1 cellular context compared by ENCODE assay signal in genomic region chr15:55290361-55291057, GRCh38.
TF ChIP-seq lines count a peak whose summit lies in the region.

No MANE protein-coding gene starts in this region.

TF ChIP-seq in HepG2, 621 proteins besides CTCF, POLR2A, EP300 and RAD21 (continued from another document and continues in another):
- TF ChIP-seq, protein P1, sequence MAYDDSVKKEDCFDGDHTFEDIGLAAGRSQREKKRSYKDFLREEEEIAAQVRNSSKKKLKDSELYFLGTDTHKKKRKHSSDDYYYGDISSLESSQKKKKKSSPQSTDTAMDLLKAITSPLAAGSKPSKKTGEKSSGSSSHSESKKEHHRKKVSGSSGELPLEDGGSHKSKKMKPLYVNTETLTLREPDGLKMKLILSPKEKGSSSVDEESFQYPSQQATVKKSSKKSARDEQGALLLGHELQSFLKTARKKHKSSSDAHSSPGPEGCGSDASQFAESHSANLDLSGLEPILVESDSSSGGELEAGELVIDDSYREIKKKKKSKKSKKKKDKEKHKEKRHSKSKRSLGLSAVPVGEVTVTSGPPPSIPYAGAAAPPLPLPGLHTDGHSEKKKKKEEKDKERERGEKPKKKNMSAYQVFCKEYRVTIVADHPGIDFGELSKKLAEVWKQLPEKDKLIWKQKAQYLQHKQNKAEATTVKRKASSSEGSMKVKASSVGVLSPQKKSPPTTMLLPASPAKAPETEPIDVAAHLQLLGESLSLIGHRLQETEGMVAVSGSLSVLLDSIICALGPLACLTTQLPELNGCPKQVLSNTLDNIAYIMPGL (CRISPR knock-in tag; IDR thresholded peaks at IDR 0.05; ENCODE audit: borderline replicate concordance in 1 of 2, low read depth in 1 of 2), result 0 out of 4 replicates have a peak, but pooled peaks of 1 of the 2 experiments have one; percentile 56
- TF ChIP-seq, protein P2, sequence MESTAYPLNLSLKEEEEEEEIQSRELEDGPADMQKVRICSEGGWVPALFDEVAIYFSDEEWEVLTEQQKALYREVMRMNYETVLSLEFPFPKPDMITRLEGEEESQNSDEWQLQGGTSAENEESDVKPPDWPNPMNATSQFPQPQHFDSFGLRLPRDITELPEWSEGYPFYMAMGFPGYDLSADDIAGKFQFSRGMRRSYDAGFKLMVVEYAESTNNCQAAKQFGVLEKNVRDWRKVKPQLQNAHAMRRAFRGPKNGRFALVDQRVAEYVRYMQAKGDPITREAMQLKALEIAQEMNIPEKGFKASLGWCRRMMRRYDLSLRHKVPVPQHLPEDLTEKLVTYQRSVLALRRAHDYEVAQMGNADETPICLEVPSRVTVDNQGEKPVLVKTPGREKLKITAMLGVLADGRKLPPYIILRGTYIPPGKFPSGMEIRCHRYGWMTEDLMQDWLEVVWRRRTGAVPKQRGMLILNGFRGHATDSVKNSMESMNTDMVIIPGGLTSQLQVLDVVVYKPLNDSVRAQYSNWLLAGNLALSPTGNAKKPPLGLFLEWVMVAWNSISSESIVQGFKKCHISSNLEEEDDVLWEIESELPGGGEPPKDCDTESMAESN (CRISPR knock-in tag; conservative IDR thresholded peaks at IDR 0.05), result 0 out of 2 replicates have a peak, but pooled peaks have one; percentile 9
- no peak for TF ChIP-seq MAFF (IDR thresholded peaks at IDR 0.05; ENCODE audit: low read depth, low read length)
- no peak for TF ChIP-seq BRD4 (CRISPR knock-in tag; IDR thresholded peaks at IDR 0.05)
- TF ChIP-seq, protein P3, sequence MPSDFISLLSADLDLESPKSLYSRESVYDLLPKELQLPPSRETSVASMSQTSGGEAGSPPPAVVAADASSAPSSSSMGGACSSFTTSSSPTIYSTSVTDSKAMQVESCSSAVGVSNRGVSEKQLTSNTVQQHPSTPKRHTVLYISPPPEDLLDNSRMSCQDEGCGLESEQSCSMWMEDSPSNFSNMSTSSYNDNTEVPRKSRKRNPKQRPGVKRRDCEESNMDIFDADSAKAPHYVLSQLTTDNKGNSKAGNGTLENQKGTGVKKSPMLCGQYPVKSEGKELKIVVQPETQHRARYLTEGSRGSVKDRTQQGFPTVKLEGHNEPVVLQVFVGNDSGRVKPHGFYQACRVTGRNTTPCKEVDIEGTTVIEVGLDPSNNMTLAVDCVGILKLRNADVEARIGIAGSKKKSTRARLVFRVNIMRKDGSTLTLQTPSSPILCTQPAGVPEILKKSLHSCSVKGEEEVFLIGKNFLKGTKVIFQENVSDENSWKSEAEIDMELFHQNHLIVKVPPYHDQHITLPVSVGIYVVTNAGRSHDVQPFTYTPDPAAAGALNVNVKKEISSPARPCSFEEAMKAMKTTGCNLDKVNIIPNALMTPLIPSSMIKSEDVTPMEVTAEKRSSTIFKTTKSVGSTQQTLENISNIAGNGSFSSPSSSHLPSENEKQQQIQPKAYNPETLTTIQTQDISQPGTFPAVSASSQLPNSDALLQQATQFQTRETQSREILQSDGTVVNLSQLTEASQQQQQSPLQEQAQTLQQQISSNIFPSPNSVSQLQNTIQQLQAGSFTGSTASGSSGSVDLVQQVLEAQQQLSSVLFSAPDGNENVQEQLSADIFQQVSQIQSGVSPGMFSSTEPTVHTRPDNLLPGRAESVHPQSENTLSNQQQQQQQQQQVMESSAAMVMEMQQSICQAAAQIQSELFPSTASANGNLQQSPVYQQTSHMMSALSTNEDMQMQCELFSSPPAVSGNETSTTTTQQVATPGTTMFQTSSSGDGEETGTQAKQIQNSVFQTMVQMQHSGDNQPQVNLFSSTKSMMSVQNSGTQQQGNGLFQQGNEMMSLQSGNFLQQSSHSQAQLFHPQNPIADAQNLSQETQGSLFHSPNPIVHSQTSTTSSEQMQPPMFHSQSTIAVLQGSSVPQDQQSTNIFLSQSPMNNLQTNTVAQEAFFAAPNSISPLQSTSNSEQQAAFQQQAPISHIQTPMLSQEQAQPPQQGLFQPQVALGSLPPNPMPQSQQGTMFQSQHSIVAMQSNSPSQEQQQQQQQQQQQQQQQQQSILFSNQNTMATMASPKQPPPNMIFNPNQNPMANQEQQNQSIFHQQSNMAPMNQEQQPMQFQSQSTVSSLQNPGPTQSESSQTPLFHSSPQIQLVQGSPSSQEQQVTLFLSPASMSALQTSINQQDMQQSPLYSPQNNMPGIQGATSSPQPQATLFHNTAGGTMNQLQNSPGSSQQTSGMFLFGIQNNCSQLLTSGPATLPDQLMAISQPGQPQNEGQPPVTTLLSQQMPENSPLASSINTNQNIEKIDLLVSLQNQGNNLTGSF (CRISPR knock-in tag; IDR thresholded peaks at IDR 0.05), result no peak
- no peak for TF ChIP-seq DZIP1 (CRISPR knock-in tag; IDR thresholded peaks at IDR 0.05)
- TF ChIP-seq ZNF615 (CRISPR knock-in tag; IDR thresholded peaks at IDR 0.05; ENCODE audit: borderline replicate concordance), result no peak
- no peak for TF ChIP-seq ZNF746 (CRISPR knock-in tag; IDR thresholded peaks at IDR 0.05)
- TF ChIP-seq, protein P4, sequence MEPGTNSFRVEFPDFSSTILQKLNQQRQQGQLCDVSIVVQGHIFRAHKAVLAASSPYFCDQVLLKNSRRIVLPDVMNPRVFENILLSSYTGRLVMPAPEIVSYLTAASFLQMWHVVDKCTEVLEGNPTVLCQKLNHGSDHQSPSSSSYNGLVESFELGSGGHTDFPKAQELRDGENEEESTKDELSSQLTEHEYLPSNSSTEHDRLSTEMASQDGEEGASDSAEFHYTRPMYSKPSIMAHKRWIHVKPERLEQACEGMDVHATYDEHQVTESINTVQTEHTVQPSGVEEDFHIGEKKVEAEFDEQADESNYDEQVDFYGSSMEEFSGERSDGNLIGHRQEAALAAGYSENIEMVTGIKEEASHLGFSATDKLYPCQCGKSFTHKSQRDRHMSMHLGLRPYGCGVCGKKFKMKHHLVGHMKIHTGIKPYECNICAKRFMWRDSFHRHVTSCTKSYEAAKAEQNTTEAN (CRISPR knock-in tag; conservative IDR thresholded peaks at IDR 0.05), result no peak
- no peak for TF ChIP-seq ZBTB1 (CRISPR knock-in tag; IDR thresholded peaks at IDR 0.05; ENCODE audit: borderline replicate concordance)
- no peak for TF ChIP-seq HOXA7 (CRISPR knock-in tag; IDR thresholded peaks at IDR 0.05)
- TF ChIP-seq HMGXB3 (CRISPR knock-in tag; IDR thresholded peaks at IDR 0.05; ENCODE audit: borderline replicate concordance), result no peak
- TF ChIP-seq HMGA1 (CRISPR knock-in tag; conservative IDR thresholded peaks at IDR 0.05), result no peak
- TF ChIP-seq JARID2 (CRISPR knock-in tag; IDR thresholded peaks at IDR 0.05; ENCODE audit: insufficient replicate concordance), result no peak
- TF ChIP-seq XRCC5 (optimal IDR thresholded peaks at IDR 0.05; ENCODE audit: low read length), result peak; percentile 72
- TF ChIP-seq HNF4A (CRISPR knock-in tag; IDR thresholded peaks at IDR 0.05), result no peak
- TF ChIP-seq HNRNPK (IDR thresholded peaks at IDR 0.05; ENCODE audit: low read depth, low read length, poor library complexity, severe bottlenecking), result no peak
- no peak for TF ChIP-seq ZNF597 (CRISPR knock-in tag; IDR thresholded peaks at IDR 0.05)
- 0 out of 2 replicates have a peak, but pooled peaks have one; percentile 43 for TF ChIP-seq ZNF552 (CRISPR knock-in tag; IDR thresholded peaks at IDR 0.05; ENCODE audit: borderline replicate concordance)
- no peak for TF ChIP-seq NR2F6 (IDR thresholded peaks at IDR 0.05)
- 0 out of 2 replicates have a peak, but pooled peaks have one; percentile 10 for TF ChIP-seq NR2F6 (CRISPR knock-in tag; IDR thresholded peaks at IDR 0.05)
- TF ChIP-seq HNRNPLL (IDR thresholded peaks at IDR 0.05; ENCODE audit: low read depth, low read length, poor library complexity, severe bottlenecking), result peak; percentile 42
- no peak for TF ChIP-seq MLXIP (CRISPR knock-in tag; IDR thresholded peaks at IDR 0.05; ENCODE audit: borderline replicate concordance)
- TF ChIP-seq ZNF20 (CRISPR knock-in tag; IDR thresholded peaks at IDR 0.05), result no peak
- peak; percentile 57; the same call in 1 of the 2 replicates for TF ChIP-seq ZFX (CRISPR knock-in tag; IDR thresholded peaks at IDR 0.05; ENCODE audit: low read depth)
- no peak for TF ChIP-seq EEA1 (CRISPR knock-in tag; IDR thresholded peaks at IDR 0.05; ENCODE audit: borderline replicate concordance)
- TF ChIP-seq FOXJ3 (CRISPR knock-in tag; IDR thresholded peaks at IDR 0.05; ENCODE audit: borderline replicate concordance), result no peak
- no peak for TF ChIP-seq ZNF766 (CRISPR knock-in tag; IDR thresholded peaks at IDR 0.05; ENCODE audit: borderline replicate concordance)
- no peak for TF ChIP-seq TRAFD1 (CRISPR knock-in tag; IDR thresholded peaks at IDR 0.05; ENCODE audit: borderline replicate concordance)
- TF ChIP-seq, protein P5, sequence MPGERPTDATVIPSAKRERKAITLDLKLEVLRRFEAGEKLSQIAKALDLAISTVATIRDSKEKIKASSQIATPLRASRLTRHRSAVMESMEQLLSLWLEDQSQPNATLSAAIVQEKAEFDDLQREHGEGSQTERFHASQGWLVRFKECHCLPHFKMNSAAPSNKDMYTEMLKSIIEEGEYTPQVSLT (CRISPR knock-in tag; IDR thresholded peaks at IDR 0.05; ENCODE audit: borderline replicate concordance, low read depth), result no peak
